ENCODE assay signal across 1 cellular context in the genomic region with DNA sequence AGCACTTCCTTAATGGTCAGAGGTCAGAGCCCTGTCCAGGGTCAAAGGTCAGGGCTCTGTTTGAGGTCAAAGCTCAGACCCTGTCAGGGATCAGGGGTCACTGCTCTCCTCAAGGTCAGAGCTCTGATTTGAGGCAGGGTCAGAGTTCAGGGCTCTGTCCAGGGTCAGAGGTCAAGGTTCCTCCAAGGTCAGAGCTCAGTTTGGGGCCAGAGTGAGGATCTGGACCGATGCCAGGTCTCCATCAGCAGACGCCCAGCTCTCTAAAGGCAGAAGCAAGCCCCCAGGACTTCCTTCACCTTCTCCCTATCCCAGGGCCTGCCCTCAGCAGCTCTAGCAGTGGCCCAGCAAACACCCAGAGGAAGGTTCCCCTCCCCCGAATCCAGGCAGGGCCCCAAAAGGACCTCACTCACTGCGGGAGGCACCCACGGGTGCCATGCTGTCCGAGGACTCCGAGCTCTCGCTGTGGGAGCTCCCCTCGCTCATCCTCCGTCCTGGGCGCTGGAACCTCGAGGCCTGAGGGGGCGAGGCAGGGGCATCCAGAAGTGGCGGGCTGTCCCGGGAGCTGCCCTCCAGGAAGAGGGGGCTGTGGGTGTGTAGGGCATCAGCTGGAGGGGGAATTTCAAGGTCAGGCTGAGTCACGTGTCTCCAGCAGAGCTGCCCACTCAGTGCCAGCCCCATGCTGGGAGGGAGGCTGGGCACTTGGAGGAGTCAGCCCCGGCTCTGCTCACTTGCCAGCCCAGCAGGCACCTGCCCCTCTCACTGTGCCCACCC.
TF ChIP-seq lines count a peak whose summit lies in the region.

No MANE protein-coding gene starts in this region.

TF ChIP-seq in HepG2, 621 proteins besides CTCF, POLR2A, EP300 and RAD21 (continues in another document):
- no peak for TF ChIP-seq ELF1 (CRISPR knock-in tag; IDR thresholded peaks at IDR 0.05)
- TF ChIP-seq TCF7L2 (IDR thresholded peaks at IDR 0.05; ENCODE audit: low read depth, low read length), result no peak
- TF ChIP-seq ZNF790 (CRISPR knock-in tag; IDR thresholded peaks at IDR 0.05; ENCODE audit: borderline replicate concordance), result no peak
- TF ChIP-seq SRSF1 (optimal IDR thresholded peaks at IDR 0.05; ENCODE audit: low read depth, low read length), result no peak
- no peak for TF ChIP-seq SRSF9 (IDR thresholded peaks at IDR 0.05; ENCODE audit: borderline replicate concordance, insufficient read depth, low read depth, low read length, poor library complexity, severe bottlenecking)
- TF ChIP-seq MIER2 (CRISPR knock-in tag; IDR thresholded peaks at IDR 0.05), result no peak
- no peak for TF ChIP-seq ZNF235 (CRISPR knock-in tag; IDR thresholded peaks at IDR 0.05; ENCODE audit: borderline replicate concordance)
- no peak for TF ChIP-seq ZNF253 (CRISPR knock-in tag; IDR thresholded peaks at IDR 0.05; ENCODE audit: borderline replicate concordance)
- no peak for TF ChIP-seq PTBP1 (IDR thresholded peaks at IDR 0.05; ENCODE audit: low read depth, low read length, poor library complexity, severe bottlenecking)
- peak; percentile 75; the same call in 1 of the 2 replicates for TF ChIP-seq GFI1 (CRISPR knock-in tag; IDR thresholded peaks at IDR 0.05; ENCODE audit: borderline replicate concordance)
- TF ChIP-seq ZNF781 (CRISPR knock-in tag; IDR thresholded peaks at IDR 0.05; ENCODE audit: borderline replicate concordance, not compliant biosample characterization), result no peak
- peak; percentile 80 for TF ChIP-seq NR2F6 (IDR thresholded peaks at IDR 0.05)
- TF ChIP-seq NR2F6 (CRISPR knock-in tag; IDR thresholded peaks at IDR 0.05), result peak; percentile 55
- no peak for TF ChIP-seq GPN1 (CRISPR knock-in tag; IDR thresholded peaks at IDR 0.05; ENCODE audit: borderline replicate concordance)
- no peak for TF ChIP-seq SAFB2 (CRISPR knock-in tag; IDR thresholded peaks at IDR 0.05; ENCODE audit: borderline replicate concordance, low read depth)
- no peak for TF ChIP-seq CEBPG (CRISPR knock-in tag; IDR thresholded peaks at IDR 0.05)
- TF ChIP-seq, protein P1, sequence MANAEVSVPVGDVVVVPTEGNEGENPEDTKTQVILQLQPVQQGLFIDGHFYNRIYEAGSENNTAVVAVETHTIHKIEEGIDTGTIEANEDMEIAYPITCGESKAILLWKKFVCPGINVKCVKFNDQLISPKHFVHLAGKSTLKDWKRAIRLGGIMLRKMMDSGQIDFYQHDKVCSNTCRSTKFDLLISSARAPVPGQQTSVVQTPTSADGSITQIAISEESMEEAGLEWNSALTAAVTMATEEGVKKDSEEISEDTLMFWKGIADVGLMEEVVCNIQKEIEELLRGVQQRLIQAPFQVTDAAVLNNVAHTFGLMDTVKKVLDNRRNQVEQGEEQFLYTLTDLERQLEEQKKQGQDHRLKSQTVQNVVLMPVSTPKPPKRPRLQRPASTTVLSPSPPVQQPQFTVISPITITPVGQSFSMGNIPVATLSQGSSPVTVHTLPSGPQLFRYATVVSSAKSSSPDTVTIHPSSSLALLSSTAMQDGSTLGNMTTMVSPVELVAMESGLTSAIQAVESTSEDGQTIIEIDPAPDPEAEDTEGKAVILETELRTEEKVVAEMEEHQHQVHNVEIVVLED (CRISPR knock-in tag; IDR thresholded peaks at IDR 0.05; ENCODE audit: borderline replicate concordance), result no peak
- TF ChIP-seq SP1 (IDR thresholded peaks at IDR 0.05), result no peak
- TF ChIP-seq SP1 (CRISPR knock-in tag; IDR thresholded peaks at IDR 0.05), result no peak
- TF ChIP-seq ZNF629 (CRISPR knock-in tag; conservative IDR thresholded peaks at IDR 0.05), result no peak
- no peak for TF ChIP-seq HDAC1 (CRISPR knock-in tag; IDR thresholded peaks at IDR 0.05)
- TF ChIP-seq KLF9 (CRISPR knock-in tag; IDR thresholded peaks at IDR 0.05; ENCODE audit: low read depth), result no peak
- TF ChIP-seq, protein P2, sequence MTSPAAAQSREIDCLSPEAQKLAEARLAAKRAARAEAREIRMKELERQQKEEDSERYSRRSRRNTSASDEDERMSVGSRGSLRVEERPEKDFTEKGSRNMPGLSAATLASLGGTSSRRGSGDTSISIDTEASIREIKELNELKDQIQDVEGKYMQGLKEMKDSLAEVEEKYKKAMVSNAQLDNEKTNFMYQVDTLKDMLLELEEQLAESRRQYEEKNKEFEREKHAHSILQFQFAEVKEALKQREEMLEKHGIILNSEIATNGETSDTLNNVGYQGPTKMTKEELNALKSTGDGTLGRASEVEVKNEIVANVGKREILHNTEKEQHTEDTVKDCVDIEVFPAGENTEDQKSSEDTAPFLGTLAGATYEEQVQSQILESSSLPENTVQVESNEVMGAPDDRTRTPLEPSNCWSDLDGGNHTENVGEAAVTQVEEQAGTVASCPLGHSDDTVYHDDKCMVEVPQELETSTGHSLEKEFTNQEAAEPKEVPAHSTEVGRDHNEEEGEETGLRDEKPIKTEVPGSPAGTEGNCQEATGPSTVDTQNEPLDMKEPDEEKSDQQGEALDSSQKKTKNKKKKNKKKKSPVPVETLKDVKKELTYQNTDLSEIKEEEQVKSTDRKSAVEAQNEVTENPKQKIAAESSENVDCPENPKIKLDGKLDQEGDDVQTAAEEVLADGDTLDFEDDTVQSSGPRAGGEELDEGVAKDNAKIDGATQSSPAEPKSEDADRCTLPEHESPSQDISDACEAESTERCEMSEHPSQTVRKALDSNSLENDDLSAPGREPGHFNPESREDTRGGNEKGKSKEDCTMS (CRISPR knock-in tag; conservative IDR thresholded peaks at IDR 0.05), result no peak
- TF ChIP-seq FOXA3 (CRISPR knock-in tag; IDR thresholded peaks at IDR 0.05), result no peak
- TF ChIP-seq HES4 (CRISPR knock-in tag; IDR thresholded peaks at IDR 0.05; ENCODE audit: borderline replicate concordance), result no peak
- no peak for TF ChIP-seq ZBTB8A (CRISPR knock-in tag; IDR thresholded peaks at IDR 0.05; ENCODE audit: borderline replicate concordance, low read depth)
- no peak for TF ChIP-seq KDM5B (CRISPR knock-in tag; IDR thresholded peaks at IDR 0.05; ENCODE audit: borderline replicate concordance)
- TF ChIP-seq, protein P3, sequence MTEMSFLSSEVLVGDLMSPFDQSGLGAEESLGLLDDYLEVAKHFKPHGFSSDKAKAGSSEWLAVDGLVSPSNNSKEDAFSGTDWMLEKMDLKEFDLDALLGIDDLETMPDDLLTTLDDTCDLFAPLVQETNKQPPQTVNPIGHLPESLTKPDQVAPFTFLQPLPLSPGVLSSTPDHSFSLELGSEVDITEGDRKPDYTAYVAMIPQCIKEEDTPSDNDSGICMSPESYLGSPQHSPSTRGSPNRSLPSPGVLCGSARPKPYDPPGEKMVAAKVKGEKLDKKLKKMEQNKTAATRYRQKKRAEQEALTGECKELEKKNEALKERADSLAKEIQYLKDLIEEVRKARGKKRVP (CRISPR knock-in tag; IDR thresholded peaks at IDR 0.05), result no peak
- TF ChIP-seq RARG (CRISPR knock-in tag; IDR thresholded peaks at IDR 0.05; ENCODE audit: low read depth), result no peak
- no peak for TF ChIP-seq EEA1 (CRISPR knock-in tag; IDR thresholded peaks at IDR 0.05; ENCODE audit: borderline replicate concordance)
- TF ChIP-seq, protein P4, sequence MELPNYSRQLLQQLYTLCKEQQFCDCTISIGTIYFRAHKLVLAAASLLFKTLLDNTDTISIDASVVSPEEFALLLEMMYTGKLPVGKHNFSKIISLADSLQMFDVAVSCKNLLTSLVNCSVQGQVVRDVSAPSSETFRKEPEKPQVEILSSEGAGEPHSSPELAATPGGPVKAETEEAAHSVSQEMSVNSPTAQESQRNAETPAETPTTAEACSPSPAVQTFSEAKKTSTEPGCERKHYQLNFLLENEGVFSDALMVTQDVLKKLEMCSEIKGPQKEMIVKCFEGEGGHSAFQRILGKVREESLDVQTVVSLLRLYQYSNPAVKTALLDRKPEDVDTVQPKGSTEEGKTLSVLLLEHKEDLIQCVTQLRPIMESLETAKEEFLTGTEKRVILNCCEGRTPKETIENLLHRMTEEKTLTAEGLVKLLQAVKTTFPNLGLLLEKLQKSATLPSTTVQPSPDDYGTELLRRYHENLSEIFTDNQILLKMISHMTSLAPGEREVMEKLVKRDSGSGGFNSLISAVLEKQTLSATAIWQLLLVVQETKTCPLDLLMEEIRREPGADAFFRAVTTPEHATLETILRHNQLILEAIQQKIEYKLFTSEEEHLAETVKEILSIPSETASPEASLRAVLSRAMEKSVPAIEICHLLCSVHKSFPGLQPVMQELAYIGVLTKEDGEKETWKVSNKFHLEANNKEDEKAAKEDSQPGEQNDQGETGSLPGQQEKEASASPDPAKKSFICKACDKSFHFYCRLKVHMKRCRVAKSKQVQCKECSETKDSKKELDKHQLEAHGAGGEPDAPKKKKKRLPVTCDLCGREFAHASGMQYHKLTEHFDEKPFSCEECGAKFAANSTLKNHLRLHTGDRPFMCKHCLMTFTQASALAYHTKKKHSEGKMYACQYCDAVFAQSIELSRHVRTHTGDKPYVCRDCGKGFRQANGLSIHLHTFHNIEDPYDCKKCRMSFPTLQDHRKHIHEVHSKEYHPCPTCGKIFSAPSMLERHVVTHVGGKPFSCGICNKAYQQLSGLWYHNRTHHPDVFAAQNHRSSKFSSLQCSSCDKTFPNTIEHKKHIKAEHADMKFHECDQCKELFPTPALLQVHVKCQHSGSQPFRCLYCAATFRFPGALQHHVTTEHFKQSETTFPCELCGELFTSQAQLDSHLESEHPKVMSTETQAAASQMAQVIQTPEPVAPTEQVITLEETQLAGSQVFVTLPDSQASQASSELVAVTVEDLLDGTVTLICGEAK (IDR thresholded peaks at IDR 0.05), result no peak
- TF ChIP-seq, protein P4 (CRISPR knock-in tag; IDR thresholded peaks at IDR 0.05), result no peak
- TF ChIP-seq ZFP41 (CRISPR knock-in tag; IDR thresholded peaks at IDR 0.05; ENCODE audit: borderline replicate concordance), result no peak
- TF ChIP-seq SUZ12 (IDR thresholded peaks at IDR 0.05; ENCODE audit: low read depth, low read length), result no peak
- no peak for TF ChIP-seq TP53 (CRISPR knock-in tag; conservative IDR thresholded peaks at IDR 0.05)
- no peak for TF ChIP-seq KDM1A (CRISPR knock-in tag; IDR thresholded peaks at IDR 0.05)
- TF ChIP-seq ZNF224 (CRISPR knock-in tag; IDR thresholded peaks at IDR 0.05), result no peak
- no peak for TF ChIP-seq BHLHE40 (IDR thresholded peaks at IDR 0.05; ENCODE audit: low read length)
- TF ChIP-seq, protein P5, sequence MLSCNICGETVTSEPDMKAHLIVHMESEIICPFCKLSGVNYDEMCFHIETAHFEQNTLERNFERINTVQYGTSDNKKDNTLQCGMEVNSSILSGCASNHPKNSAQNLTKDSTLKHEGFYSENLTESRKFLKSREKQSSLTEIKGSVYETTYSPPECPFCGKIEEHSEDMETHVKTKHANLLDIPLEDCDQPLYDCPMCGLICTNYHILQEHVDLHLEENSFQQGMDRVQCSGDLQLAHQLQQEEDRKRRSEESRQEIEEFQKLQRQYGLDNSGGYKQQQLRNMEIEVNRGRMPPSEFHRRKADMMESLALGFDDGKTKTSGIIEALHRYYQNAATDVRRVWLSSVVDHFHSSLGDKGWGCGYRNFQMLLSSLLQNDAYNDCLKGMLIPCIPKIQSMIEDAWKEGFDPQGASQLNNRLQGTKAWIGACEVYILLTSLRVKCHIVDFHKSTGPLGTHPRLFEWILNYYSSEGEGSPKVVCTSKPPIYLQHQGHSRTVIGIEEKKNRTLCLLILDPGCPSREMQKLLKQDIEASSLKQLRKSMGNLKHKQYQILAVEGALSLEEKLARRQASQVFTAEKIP (CRISPR knock-in tag; IDR thresholded peaks at IDR 0.05; ENCODE audit: borderline replicate concordance), result no peak
- TF ChIP-seq ZNF317 (CRISPR knock-in tag; IDR thresholded peaks at IDR 0.05), result no peak
- no peak for TF ChIP-seq POLR2AphosphoS5 (IDR thresholded peaks at IDR 0.05; ENCODE audit: low read depth, low read length)
- no peak for TF ChIP-seq SMYD3 (CRISPR knock-in tag; IDR thresholded peaks at IDR 0.05)
- TF ChIP-seq, protein P6, sequence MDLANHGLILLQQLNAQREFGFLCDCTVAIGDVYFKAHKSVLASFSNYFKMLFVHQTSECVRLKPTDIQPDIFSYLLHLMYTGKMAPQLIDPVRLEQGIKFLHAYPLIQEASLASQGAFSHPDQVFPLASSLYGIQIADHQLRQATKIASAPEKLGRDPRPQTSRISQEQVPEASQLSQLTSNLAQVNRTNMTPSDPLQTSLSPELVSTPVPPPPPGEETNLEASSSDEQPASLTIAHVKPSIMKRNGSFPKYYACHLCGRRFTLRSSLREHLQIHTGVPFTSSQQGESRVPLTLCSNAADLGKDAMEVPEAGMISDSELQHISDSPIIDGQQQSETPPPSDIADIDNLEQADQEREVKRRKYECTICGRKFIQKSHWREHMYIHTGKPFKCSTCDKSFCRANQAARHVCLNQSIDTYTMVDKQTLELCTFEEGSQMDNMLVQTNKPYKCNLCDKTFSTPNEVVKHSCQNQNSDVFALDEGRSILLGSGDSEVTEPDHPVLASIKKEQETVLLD (CRISPR knock-in tag; IDR thresholded peaks at IDR 0.05; ENCODE audit: low read depth), result no peak
- no peak for TF ChIP-seq NFRKB (IDR thresholded peaks at IDR 0.05)
- peak; percentile 73 for TF ChIP-seq NR2F2 (IDR thresholded peaks at IDR 0.05; ENCODE audit: borderline replicate concordance, low read depth)
- TF ChIP-seq TCF12 (IDR thresholded peaks at IDR 0.05), result no peak
- TF ChIP-seq TCF12 (CRISPR knock-in tag; IDR thresholded peaks at IDR 0.05), result no peak
